In the genomic region with DNA sequence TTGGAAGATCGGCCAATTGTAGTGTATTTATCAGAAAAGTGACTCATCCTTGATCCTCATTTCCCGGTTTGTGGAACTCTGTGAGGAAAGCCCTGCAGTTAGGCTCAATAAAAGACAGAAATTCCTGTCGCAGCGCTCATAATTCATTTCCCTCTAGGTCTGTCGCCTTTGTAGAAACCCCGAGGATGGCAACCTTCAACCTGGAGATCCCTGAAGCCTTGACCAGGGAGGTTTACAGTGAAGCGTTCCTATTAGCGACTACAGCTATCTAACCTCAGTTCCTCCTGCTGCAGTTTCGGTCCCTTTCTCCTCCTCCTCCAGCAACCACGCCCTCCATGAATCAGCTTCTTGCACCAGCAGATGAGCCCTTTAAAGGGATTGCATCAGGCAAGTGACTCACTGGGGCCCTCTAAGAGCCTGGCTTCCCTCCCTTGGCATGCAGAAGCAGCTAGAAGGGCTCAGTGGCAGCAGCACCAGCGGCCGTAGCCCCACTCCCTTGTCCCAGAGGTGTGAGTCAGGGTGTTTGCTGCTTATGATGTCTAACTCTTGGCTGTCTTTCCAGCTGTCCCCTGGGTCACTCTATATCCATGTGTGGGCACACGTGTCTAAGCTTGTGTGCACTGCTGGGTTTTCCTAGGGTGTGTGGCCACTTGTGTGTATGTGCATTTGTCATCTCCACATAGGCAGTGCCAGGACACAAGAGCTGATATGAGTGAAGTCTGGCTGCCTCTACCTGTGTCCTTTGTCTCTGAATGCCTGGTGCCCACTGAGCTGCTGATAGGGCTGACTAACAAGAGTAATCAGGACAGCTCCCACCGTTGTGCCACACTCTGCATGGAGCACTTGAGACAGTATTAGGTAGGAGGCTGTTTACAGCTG, we compare ENCODE assay signal across 8 cellular contexts. TPM values are rescaled to one million over a fixed set of nuclear protein-coding genes. Genes with fewer than 3 reads are reported as not detected.
A peak's percentile ranks its signal among the peaks of the same experiment; 100 is the strongest.
DNase-seq lines count a peak whose midpoint lies in the region; ATAC-seq and TF ChIP-seq lines count a peak whose summit lies in the region.

No MANE protein-coding gene starts in this region.

- peak overlapping the region; percentile 25 to 82 for H3K9ac ChIP-seq in liver (ENCODE audit: low read depth in 1 of 2, low read length in 2 of 2)

- peak overlapping the region; percentile 91 to 96 for H3K27ac ChIP-seq in liver (ENCODE audit: low read depth in 1 of 2, low read length in 2 of 2)

- DNase-seq in AG08396 (ENCODE audit: low spot score): peak; percentile 96
- peak; percentile 89 for DNase-seq in NCI-H69 (lab: John Stamatoyannopoulos, UW)
- peak; percentile 77 for DNase-seq in activated CD4-positive, alpha-beta T cell treated with anti-CD3 and anti-CD28 coated beads, Interleukin-2, amount 50 U/mL, for 1 hour
- peak; percentile 98 for DNase-seq in dermis blood vessel endothelial cell
- DNase-seq in stimulated activated CD4-positive, alpha-beta T cell treated with anti-CD3 and anti-CD28 coated beads, Interleukin-4, amount 100 ng/mL, for 24 hours: peak; percentile 96

- peak overlapping the region; percentile 9 to 45 (median 38) for H3K4me3 ChIP-seq in liver (ENCODE audit: low read depth in 1 of 3, low read length in 3 of 3)

- no peaks in the 10 kb centered on the region for H3K27me3 ChIP-seq in liver (ENCODE audit: control insufficient read depth in 4 of 4, insufficient read depth in 4 of 4, low read length in 3 of 4)

- no peak for TF ChIP-seq RAD21 in liver (IDR thresholded peaks at IDR 0.05)

- WGBS in liver: under 1% methylated on average over 14 of the region's 14 CpGs

- peaks cover 0 to 9% (median 6%) of the 10 kb centered on the region in 4 donors for H3K36me3 ChIP-seq in liver (ENCODE audit: control insufficient read depth in 4 of 4, insufficient read depth in 3 of 4, low read depth in 1 of 4, low read length in 3 of 4)

- H3K4me1 ChIP-seq in liver (ENCODE audit: control insufficient read depth in 4 of 4, insufficient read depth in 4 of 4, low read length in 3 of 4): peaks cover 6 to 39% (median 25%) of the 10 kb centered on the region in 4 donors

- H3K9me3 ChIP-seq in liver (ENCODE audit: control insufficient read depth in 4 of 4, low read length in 3 of 4): no peaks in the 10 kb centered on the region

- TF ChIP-seq CTCF in liver (IDR thresholded peaks at IDR 0.05; ENCODE audit: low read depth, low read length, missing input control): no peak

- ATAC-seq in GM19025 (IDR thresholded peaks at IDR 0.05; ENCODE audit: low read depth, unreplicated experiment) (peak; percentile 37), HG03439 (IDR thresholded peaks at IDR 0.05; ENCODE audit: unreplicated experiment) (peak; percentile 43)

TF ChIP-seq in liver, 16 proteins besides CTCF, POLR2A, EP300 and RAD21:
- TF ChIP-seq, protein P1, sequence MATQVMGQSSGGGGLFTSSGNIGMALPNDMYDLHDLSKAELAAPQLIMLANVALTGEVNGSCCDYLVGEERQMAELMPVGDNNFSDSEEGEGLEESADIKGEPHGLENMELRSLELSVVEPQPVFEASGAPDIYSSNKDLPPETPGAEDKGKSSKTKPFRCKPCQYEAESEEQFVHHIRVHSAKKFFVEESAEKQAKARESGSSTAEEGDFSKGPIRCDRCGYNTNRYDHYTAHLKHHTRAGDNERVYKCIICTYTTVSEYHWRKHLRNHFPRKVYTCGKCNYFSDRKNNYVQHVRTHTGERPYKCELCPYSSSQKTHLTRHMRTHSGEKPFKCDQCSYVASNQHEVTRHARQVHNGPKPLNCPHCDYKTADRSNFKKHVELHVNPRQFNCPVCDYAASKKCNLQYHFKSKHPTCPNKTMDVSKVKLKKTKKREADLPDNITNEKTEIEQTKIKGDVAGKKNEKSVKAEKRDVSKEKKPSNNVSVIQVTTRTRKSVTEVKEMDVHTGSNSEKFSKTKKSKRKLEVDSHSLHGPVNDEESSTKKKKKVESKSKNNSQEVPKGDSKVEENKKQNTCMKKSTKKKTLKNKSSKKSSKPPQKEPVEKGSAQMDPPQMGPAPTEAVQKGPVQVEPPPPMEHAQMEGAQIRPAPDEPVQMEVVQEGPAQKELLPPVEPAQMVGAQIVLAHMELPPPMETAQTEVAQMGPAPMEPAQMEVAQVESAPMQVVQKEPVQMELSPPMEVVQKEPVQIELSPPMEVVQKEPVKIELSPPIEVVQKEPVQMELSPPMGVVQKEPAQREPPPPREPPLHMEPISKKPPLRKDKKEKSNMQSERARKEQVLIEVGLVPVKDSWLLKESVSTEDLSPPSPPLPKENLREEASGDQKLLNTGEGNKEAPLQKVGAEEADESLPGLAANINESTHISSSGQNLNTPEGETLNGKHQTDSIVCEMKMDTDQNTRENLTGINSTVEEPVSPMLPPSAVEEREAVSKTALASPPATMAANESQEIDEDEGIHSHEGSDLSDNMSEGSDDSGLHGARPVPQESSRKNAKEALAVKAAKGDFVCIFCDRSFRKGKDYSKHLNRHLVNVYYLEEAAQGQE (IDR thresholded peaks at IDR 0.05): peak; percentile 79
- peak; percentile 75 for TF ChIP-seq YY1 (IDR thresholded peaks at IDR 0.05)
- TF ChIP-seq JUND (IDR thresholded peaks at IDR 0.05): peak; percentile 98
- no peak for TF ChIP-seq NR2F2 (IDR thresholded peaks at IDR 0.05)
- TF ChIP-seq HNF4G (IDR thresholded peaks at IDR 0.05): peak; percentile 8
- TF ChIP-seq, protein P2, sequence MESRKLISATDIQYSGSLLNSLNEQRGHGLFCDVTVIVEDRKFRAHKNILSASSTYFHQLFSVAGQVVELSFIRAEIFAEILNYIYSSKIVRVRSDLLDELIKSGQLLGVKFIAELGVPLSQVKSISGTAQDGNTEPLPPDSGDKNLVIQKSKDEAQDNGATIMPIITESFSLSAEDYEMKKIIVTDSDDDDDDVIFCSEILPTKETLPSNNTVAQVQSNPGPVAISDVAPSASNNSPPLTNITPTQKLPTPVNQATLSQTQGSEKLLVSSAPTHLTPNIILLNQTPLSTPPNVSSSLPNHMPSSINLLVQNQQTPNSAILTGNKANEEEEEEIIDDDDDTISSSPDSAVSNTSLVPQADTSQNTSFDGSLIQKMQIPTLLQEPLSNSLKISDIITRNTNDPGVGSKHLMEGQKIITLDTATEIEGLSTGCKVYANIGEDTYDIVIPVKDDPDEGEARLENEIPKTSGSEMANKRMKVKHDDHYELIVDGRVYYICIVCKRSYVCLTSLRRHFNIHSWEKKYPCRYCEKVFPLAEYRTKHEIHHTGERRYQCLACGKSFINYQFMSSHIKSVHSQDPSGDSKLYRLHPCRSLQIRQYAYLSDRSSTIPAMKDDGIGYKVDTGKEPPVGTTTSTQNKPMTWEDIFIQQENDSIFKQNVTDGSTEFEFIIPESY (IDR thresholded peaks at IDR 0.05): no peak
- TF ChIP-seq, protein P3, sequence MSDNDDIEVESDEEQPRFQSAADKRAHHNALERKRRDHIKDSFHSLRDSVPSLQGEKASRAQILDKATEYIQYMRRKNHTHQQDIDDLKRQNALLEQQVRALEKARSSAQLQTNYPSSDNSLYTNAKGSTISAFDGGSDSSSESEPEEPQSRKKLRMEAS (IDR thresholded peaks at IDR 0.05): peak; percentile 71
- peak; percentile 27 to 58 for TF ChIP-seq HNF4A (conservative IDR thresholded peaks at IDR 0.05)
- peak; percentile 0 for TF ChIP-seq FOXA1 (IDR thresholded peaks at IDR 0.05)
- peak in 1 of 2 donors; percentile 3 for TF ChIP-seq RXRA (IDR thresholded peaks at IDR 0.05)
- peak; percentile 56 for TF ChIP-seq SP1 (IDR thresholded peaks at IDR 0.05)
- TF ChIP-seq, protein P4, sequence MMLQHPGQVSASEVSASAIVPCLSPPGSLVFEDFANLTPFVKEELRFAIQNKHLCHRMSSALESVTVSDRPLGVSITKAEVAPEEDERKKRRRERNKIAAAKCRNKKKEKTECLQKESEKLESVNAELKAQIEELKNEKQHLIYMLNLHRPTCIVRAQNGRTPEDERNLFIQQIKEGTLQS (IDR thresholded peaks at IDR 0.05): peak; percentile 95
- no peak for TF ChIP-seq EGR1 (IDR thresholded peaks at IDR 0.05; ENCODE audit: low read depth in 2 of 2)
- TF ChIP-seq GABPA (IDR thresholded peaks at IDR 0.05 in 1 of 2, conservative IDR thresholded peaks at IDR 0.05 in 1 of 2): no peak
- TF ChIP-seq TAF1 (conservative IDR thresholded peaks at IDR 0.05): peak; percentile 78
- TF ChIP-seq FOXA2 (IDR thresholded peaks at IDR 0.05): peak; percentile 10
TF ChIP-seq in liver: peak in this region for 12.

RNA-seq across cellular contexts. Expression of a gene that starts 0.8 kb away (rescaled TPM):
- total RNA-seq in dermis blood vessel endothelial cell (20.4 and 57.0 TPM in 2 replicates), liver (10 to 100 TPM; 21.6 to 22.3 TPM)
- 10 to 100 TPM; 13.0 to 26.8 TPM for polyA plus RNA-seq in liver

RNA-seq across cellular contexts. Expression of a gene that starts 11.2 kb away (rescaled TPM):
- total RNA-seq in dermis blood vessel endothelial cell: 9.9 and 13.0 TPM in 2 replicates
- total RNA-seq in liver: 1 to 10 TPM; 6.2 to 8.0 TPM
- 10 to 100 TPM; 40.2 to 45.2 TPM for polyA plus RNA-seq in liver

Comparison
In these comparisons a context has a peak if more than half of its experiments do, and no peak if none do; other contexts are left out.
1. Peak in every context shown above with its lines: DNase-seq, ATAC-seq, H3K4me3 ChIP-seq and H3K27ac ChIP-seq.